23 cellular contexts compared by ENCODE assay signal in genomic region chr7:10210000-10210399, GRCh38.
A peak's percentile ranks its signal among the peaks of the same experiment; 100 is the strongest.
DNase-seq lines count a peak whose midpoint lies in the region; ATAC-seq and TF ChIP-seq lines count a peak whose summit lies in the region.
"Had no signal": no experiment of that assay in that cellular context is flagged by ENCODE, and none has a peak within 500 bp of the region (broad histone marks: within the 10 kb centered on the region; RNA-seq: fewer than 3 reads in every experiment).

No MANE protein-coding gene starts in this region.

- H3K9me3 ChIP-seq in right atrium auricular region = peaks cover 0 to 12% of the 10 kb centered on the region in 2 donors
- no peaks in the 10 kb centered on the region for H3K9me3 ChIP-seq in right cardiac atrium (ENCODE audit: control insufficient read depth, low read length)
- H3K9me3 ChIP-seq: A549, BE2C had no signal

- POLR2A ChIA-PET in WTC11 (lab: Charles Lee) = no interaction called here

- H3K4me1 Mint-ChIP-seq in WTC11 (no peaks in the 10 kb centered on the region), osteocyte (ENCODE audit: unreplicated experiment) (peaks cover 44% of the 10 kb centered on the region)
- H3K4me1 Mint-ChIP-seq: CD14-positive monocyte; CD8-positive, alpha-beta memory T cell; H9 had no signal

- H3K36me3 Mint-ChIP-seq in WTC11 = peaks cover 11% of the 10 kb centered on the region
- peaks cover 2% of the 10 kb centered on the region for H3K36me3 Mint-ChIP-seq in osteocyte (ENCODE audit: unreplicated experiment)
- H3K36me3 Mint-ChIP-seq: CD14-positive monocyte; CD8-positive, alpha-beta memory T cell had no signal

- ATAC-seq in Right ventricle myocardium superior (ENCODE audit: poor library complexity) (peak; percentile 56), WTC11 (no peak), right cardiac atrium (peak; percentile 58 to 78), HG02798 (IDR thresholded peaks at IDR 0.05; ENCODE audit: poor library complexity, unreplicated experiment) (no peak)
- ATAC-seq: A549, GM12878, HCT116 had no signal

- H3K27me3 ChIP-seq in right atrium auricular region (no peaks in the 10 kb centered on the region), right cardiac atrium (ENCODE audit: control insufficient read depth, insufficient read depth) (no peaks in the 10 kb centered on the region)
- H3K27me3 ChIP-seq: BE2C; BLaER1 treated with 17β-estradiol and CSF1 and Interleukin-3, amounts not matched to agents 10 nM and 100 nM had no signal

- H3K27ac Mint-ChIP-seq in WTC11 (0 out of 2 replicates have a peak overlapping the region, but pooled peaks have one; percentile 24), osteocyte (ENCODE audit: unreplicated experiment) (peak overlapping the region; percentile 42)
- H3K27ac Mint-ChIP-seq: CD14-positive monocyte; CD4-positive, alpha-beta T cell; CD8-positive, alpha-beta memory T cell had no signal

- intact Hi-C loops in Right ventricle myocardium superior (cut with DNase I) (no loop called here), right cardiac atrium (cut with DNase I) (no loop called here)

- 48% methylated on average over 4 of the region's 4 CpGs for WGBS in right cardiac atrium

- peaks cover 19% of the 10 kb centered on the region for H3K9me3 Mint-ChIP-seq in WTC11
- H3K9me3 Mint-ChIP-seq in osteocyte (ENCODE audit: unreplicated experiment) = peaks cover 11% of the 10 kb centered on the region

- H3K4me3 ChIP-seq in right atrium auricular region (no peak overlapping the region), right cardiac atrium (ENCODE audit: low read length) (no peak overlapping the region)
- H3K4me3 ChIP-seq: A549; BLaER1 treated with 17β-estradiol and CSF1 and Interleukin-3, amounts not matched to agents 10 nM and 100 nM; GM12878 had no signal

- peaks cover 0 to 18% of the 10 kb centered on the region in 2 donors for H3K4me1 ChIP-seq in right atrium auricular region
- H3K4me1 ChIP-seq in right cardiac atrium (ENCODE audit: control insufficient read depth, insufficient read depth, low read length) = no peaks in the 10 kb centered on the region
- H3K4me1 ChIP-seq: A549; BE2C; BLaER1 treated with 17β-estradiol and CSF1 and Interleukin-3, amounts not matched to agents 10 nM and 100 nM had no signal

- H3K27ac ChIP-seq in right atrium auricular region = no peak overlapping the region
- no peak overlapping the region for H3K27ac ChIP-seq in right cardiac atrium (ENCODE audit: low read length)
- H3K27ac ChIP-seq: A549; BLaER1 treated with 17β-estradiol and CSF1 and Interleukin-3, amounts not matched to agents 10 nM and 100 nM had no signal

- no peak for DNase-seq in Right ventricle myocardium superior
- no peak for DNase-seq in right atrium auricular region (ENCODE audit: low spot score)
- no peak for DNase-seq in WTC11 (ENCODE audit: low spot score)
- DNase-seq in right cardiac atrium = peak in 1 of 3 donors; percentile 41
- DNase-seq in osteocyte (ENCODE audit: extremely low spot score, unreplicated experiment) = no peak
- DNase-seq in OCI-M1 (lab: John Stamatoyannopoulos, UW) = no peak
- DNase-seq: 8988T; ACHN; AML-193; BE2C; CD4-positive, alpha-beta T cell; CD8-positive, alpha-beta memory T cell; DMS 273 treated with DMSO at 0.1 percent for 48 hours; DMS79; EL; GDM1; H9 had no signal

- CTCF ChIA-PET in WTC11 (lab: Charles Lee) = no interaction called here

- TF ChIP-seq CTCF in right atrium auricular region (IDR thresholded peaks at IDR 0.05) = no peak
- no peak for TF ChIP-seq CTCF in WTC11 (IDR thresholded peaks at IDR 0.05)
- TF ChIP-seq CTCF in osteocyte (IDR thresholded peaks at IDR 0.05) = no peak

- H3K36me3 ChIP-seq in right atrium auricular region = no peaks in the 10 kb centered on the region
- H3K36me3 ChIP-seq: BE2C; BLaER1 treated with 17β-estradiol and CSF1 and Interleukin-3, amounts not matched to agents 10 nM and 100 nM had no signal

- H3K27me3 Mint-ChIP-seq in WTC11 (ENCODE audit: low read depth) (no peaks in the 10 kb centered on the region), osteocyte (ENCODE audit: unreplicated experiment) (no peaks in the 10 kb centered on the region)
- H3K27me3 Mint-ChIP-seq: CD4-positive, alpha-beta T cell; CD8-positive, alpha-beta memory T cell had no signal

- H3K4me3 Mint-ChIP-seq in WTC11 = no peak overlapping the region
- H3K4me3 Mint-ChIP-seq in osteocyte (ENCODE audit: unreplicated experiment) = no peak overlapping the region
- H3K4me3 Mint-ChIP-seq: CD14-positive monocyte; CD4-positive, alpha-beta T cell; CD8-positive, alpha-beta memory T cell; H9 had no signal

TF ChIP-seq in WTC11, 78 proteins besides CTCF, POLR2A, EP300 and RAD21:
- TF ChIP-seq ZNF317 (CRISPR knock-in tag; IDR thresholded peaks at IDR 0.05; ENCODE audit: borderline replicate concordance, low read depth) = no peak
- TF ChIP-seq ZSCAN18 (CRISPR knock-in tag; IDR thresholded peaks at IDR 0.05) = no peak
- TF ChIP-seq KAT7 (CRISPR knock-in tag; IDR thresholded peaks at IDR 0.05; ENCODE audit: borderline replicate concordance) = no peak
- TF ChIP-seq ATF3 (CRISPR knock-in tag; conservative IDR thresholded peaks at IDR 0.05) = no peak
- TF ChIP-seq IRF2 (CRISPR knock-in tag; IDR thresholded peaks at IDR 0.05; ENCODE audit: borderline replicate concordance, low read depth) = no peak
- no peak for TF ChIP-seq PRDM15 (CRISPR knock-in tag; IDR thresholded peaks at IDR 0.05)
- TF ChIP-seq ZNF396 (CRISPR knock-in tag; IDR thresholded peaks at IDR 0.05; ENCODE audit: borderline replicate concordance) = no peak
- no peak for TF ChIP-seq NFATC4 (CRISPR knock-in tag; IDR thresholded peaks at IDR 0.05)

Comparison
In these comparisons a context has a peak if more than half of its experiments do, and no peak if none do; other contexts are left out.
1. ATAC-seq: peak in Right ventricle myocardium superior (single experiment) and right cardiac atrium (2 of 2); none in WTC11 (single experiment) and HG02798 (single experiment).